Comparison of ENCODE assay signal across 1 cellular context in the genomic region with DNA sequence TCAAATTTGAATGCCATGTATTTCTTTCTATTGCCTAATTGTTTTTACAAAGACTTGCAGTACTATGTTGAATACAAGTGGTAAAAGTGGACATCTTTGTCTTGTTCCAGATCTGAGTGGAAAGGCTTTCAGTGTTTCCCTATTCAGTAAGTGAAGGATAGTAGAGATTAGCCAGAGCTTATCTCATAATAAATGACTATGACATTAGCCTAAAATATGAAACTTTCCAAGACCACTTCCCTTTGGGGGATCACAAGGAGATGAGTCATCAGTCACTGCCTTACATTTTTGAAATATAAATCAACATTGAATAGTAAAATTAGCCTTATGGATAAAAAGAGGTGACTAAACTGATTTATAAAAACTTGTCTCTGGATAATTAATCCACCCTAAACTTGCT.
TF ChIP-seq lines count a peak whose summit lies in the region.

No MANE protein-coding gene starts in this region.

TF ChIP-seq in SK-N-SH treated with all-trans-retinoic acid at 6 μM for 48 hours, 23 proteins besides CTCF, POLR2A, EP300 and RAD21 (continued from another document):
- TF ChIP-seq, protein P1, sequence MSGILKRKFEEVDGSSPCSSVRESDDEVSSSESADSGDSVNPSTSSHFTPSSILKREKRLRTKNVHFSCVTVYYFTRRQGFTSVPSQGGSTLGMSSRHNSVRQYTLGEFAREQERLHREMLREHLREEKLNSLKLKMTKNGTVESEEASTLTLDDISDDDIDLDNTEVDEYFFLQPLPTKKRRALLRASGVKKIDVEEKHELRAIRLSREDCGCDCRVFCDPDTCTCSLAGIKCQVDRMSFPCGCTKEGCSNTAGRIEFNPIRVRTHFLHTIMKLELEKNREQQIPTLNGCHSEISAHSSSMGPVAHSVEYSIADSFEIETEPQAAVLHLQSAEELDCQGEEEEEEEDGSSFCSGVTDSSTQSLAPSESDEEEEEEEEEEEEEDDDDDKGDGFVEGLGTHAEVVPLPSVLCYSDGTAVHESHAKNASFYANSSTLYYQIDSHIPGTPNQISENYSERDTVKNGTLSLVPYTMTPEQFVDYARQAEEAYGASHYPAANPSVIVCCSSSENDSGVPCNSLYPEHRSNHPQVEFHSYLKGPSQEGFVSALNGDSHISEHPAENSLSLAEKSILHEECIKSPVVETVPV (CRISPR knock-in tag; IDR thresholded peaks at IDR 0.05), result no peak
